ENCODE assay signal across 21 cellular contexts in genomic region chr3:9942934-9943690, GRCh38. TPM values are rescaled to one million over a fixed set of nuclear protein-coding genes. Genes with fewer than 3 reads are reported as not detected.
"Had no signal": no experiment of that assay in that cellular context is flagged by ENCODE, and none has a peak within 500 bp of the region (broad histone marks: within the 10 kb centered on the region; RNA-seq: fewer than 3 reads in every experiment).

No MANE protein-coding gene starts in this region.

- H3K27ac Mint-ChIP-seq: activated CD4-positive, alpha-beta T cell treated with anti-CD3 and anti-CD28 coated beads for 36 hours; activated CD8-positive, alpha-beta T cell treated with anti-CD3 and anti-CD28 coated beads, Interleukin-2, amount 10 ng/mL, durations not matched to agents 7 days and 5 days; T-helper 1 cell treated with Interleukin-12 subunit alpha and Interleukin-12 subunit beta and Interleukin-4 antibody, amounts not matched to agents 30 μg/mL and 1 μg/mL, for 36 hours had no signal

- H3K27me3 ChIP-seq: body of pancreas, colonic mucosa, esophagus squamous epithelium, hepatocyte, right lobe of liver, tibial artery, vagina had no signal

- H3K9me3 Mint-ChIP-seq: T-helper 1 cell treated with Interleukin-12 subunit alpha and Interleukin-12 subunit beta and Interleukin-4 antibody, amounts not matched to agents 30 μg/mL and 1 μg/mL, for 36 hours had no signal

- ATAC-seq: activated CD4-positive, alpha-beta T cell treated with anti-CD3 and anti-CD28 coated beads for 36 hours; activated CD8-positive, alpha-beta T cell treated with anti-CD3 and anti-CD28 coated beads, Interleukin-2, amount 10 ng/mL, durations not matched to agents 7 days and 5 days; body of pancreas; right lobe of liver had no signal

- H3K36me3 ChIP-seq: colonic mucosa had no signal

- H3K4me1 ChIP-seq: colonic mucosa had no signal

- H3K27me3 Mint-ChIP-seq: activated CD4-positive, alpha-beta T cell treated with anti-CD3 and anti-CD28 coated beads for 36 hours had no signal

- DNase-seq: activated CD4-positive, alpha-beta T cell treated with anti-CD3 and anti-CD28 coated beads for 36 hours; activated CD8-positive, alpha-beta T cell treated with anti-CD3 and anti-CD28 coated beads, Interleukin-2, amount 10 ng/mL, durations not matched to agents 7 days and 5 days; activated naive CD4-positive, alpha-beta T cell; body of pancreas; caudate nucleus; colonic mucosa; effector CD4-positive, alpha-beta T cell; esophagus squamous epithelium; islet precursor cell; midbrain; right lobe of liver; stimulated activated CD4-positive, alpha-beta T cell treated with anti-CD3 and anti-CD28 coated beads, Interleukin-4, amount 100 ng/mL, for 4 hours; stimulated activated CD8-positive, alpha-beta memory T cell treated with anti-CD3 and anti-CD28 coated beads, Interleukin-4, amount 100 ng/mL, for 48 hours; tibial artery; WERI-Rb-1 had no signal

- H3K4me3 Mint-ChIP-seq: activated CD4-positive, alpha-beta T cell treated with anti-CD3 and anti-CD28 coated beads for 36 hours; activated CD8-positive, alpha-beta T cell treated with anti-CD3 and anti-CD28 coated beads, Interleukin-2, amount 10 ng/mL, durations not matched to agents 7 days and 5 days; T-helper 1 cell treated with Interleukin-12 subunit alpha and Interleukin-12 subunit beta and Interleukin-4 antibody, amounts not matched to agents 30 μg/mL and 1 μg/mL, for 36 hours had no signal

- H3K27ac ChIP-seq: body of pancreas, colonic mucosa, esophagus squamous epithelium, hepatocyte, right lobe of liver, tibial artery, vagina, WERI-Rb-1 had no signal

- H3K4me3 ChIP-seq: body of pancreas, colonic mucosa, esophagus squamous epithelium, hepatocyte, lung, right lobe of liver, smooth muscle cell, tibial artery, vagina had no signal

- H3K9me3 ChIP-seq: body of pancreas, colonic mucosa, esophagus squamous epithelium, right lobe of liver, tibial artery, vagina had no signal

RNA-seq across cellular contexts. Expression of gene IL17RC, which starts 26.2 kb away (rescaled TPM):
- polyA plus RNA-seq: neural cell had no signal
